Comparison of ENCODE assay signal across 14 cellular contexts in the genomic region with DNA sequence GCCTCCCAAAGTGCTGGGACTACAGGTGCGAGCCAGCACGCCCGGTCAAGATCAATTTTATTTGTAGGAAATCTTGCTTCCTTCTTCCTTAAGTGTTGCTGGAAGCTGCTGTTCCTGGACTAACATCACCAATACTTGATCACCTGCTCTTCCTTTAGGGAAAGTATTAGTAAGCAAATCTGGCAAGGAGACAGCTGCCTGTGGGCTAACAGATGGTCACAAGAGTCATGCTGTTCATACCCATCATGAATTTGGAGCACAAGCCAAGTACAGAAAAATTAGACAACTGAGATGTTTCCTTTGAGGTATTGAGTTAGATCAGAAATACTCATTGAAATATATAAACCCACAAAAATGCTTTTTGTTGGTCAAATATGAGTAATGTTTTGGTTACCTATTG. TPM values are rescaled to one million over a fixed set of nuclear protein-coding genes. Genes with fewer than 3 reads are reported as not detected.
DNase-seq lines count a peak whose midpoint lies in the region.
"Had no signal": no experiment of that assay in that cellular context is flagged by ENCODE, and none has a peak within 500 bp of the region (broad histone marks: within the 10 kb centered on the region; RNA-seq: fewer than 3 reads in every experiment).

No MANE protein-coding gene starts in this region.

- intact Hi-C loops in activated T-helper 2 cell treated with anti-CD3 and anti-CD28 coated beads, Interferon-gamma antibody, Interleukin-2, Interleukin-4, amounts not matched to agents 10 μg/mL and 5 μg/mL and 100 μg/mL, durations not matched to agents 14 hours and 24 hours and 36 hours (cut with micrococcal nuclease), result no loop called here

- no peaks in the 10 kb centered on the region for H3K9me3 Mint-ChIP-seq in activated T-helper 2 cell treated with anti-CD3 and anti-CD28 coated beads, Interferon-gamma antibody, Interleukin-2, Interleukin-4, amounts not matched to agents 10 μg/mL and 5 μg/mL and 100 μg/mL, durations not matched to agents 14 hours and 24 hours and 36 hours

- no peaks in the 10 kb centered on the region for H3K27me3 Mint-ChIP-seq in activated T-helper 2 cell treated with anti-CD3 and anti-CD28 coated beads, Interferon-gamma antibody, Interleukin-2, Interleukin-4, amounts not matched to agents 10 μg/mL and 5 μg/mL and 100 μg/mL, durations not matched to agents 14 hours and 24 hours and 36 hours (ENCODE audit: low read depth)
- H3K27me3 Mint-ChIP-seq: B cell had no signal

- no peaks in the 10 kb centered on the region for H3K4me1 Mint-ChIP-seq in activated T-helper 2 cell treated with anti-CD3 and anti-CD28 coated beads, Interferon-gamma antibody, Interleukin-2, Interleukin-4, amounts not matched to agents 10 μg/mL and 5 μg/mL and 100 μg/mL, durations not matched to agents 14 hours and 24 hours and 36 hours (ENCODE audit: low read depth)
- H3K4me1 Mint-ChIP-seq: B cell had no signal

- H3K36me3 Mint-ChIP-seq in activated T-helper 2 cell treated with anti-CD3 and anti-CD28 coated beads, Interferon-gamma antibody, Interleukin-2, Interleukin-4, amounts not matched to agents 10 μg/mL and 5 μg/mL and 100 μg/mL, durations not matched to agents 14 hours and 24 hours and 36 hours (ENCODE audit: low read depth), result no peaks in the 10 kb centered on the region

- peak; percentile 56 for DNase-seq in AG20443 (ENCODE audit: low spot score)
- peak; percentile 31 for DNase-seq in NCI-H2029 treated with DMSO at 0.1 percent for 48 hours (lab: John Stamatoyannopoulos, UW)
- DNase-seq in amniotic epithelial cell (ENCODE audit: low read depth), result peak; percentile 52
- DNase-seq in inferior parietal cortex (ENCODE audit: extremely low spot score), result peak; percentile 3
- no peak for DNase-seq in HK-2 (ENCODE audit: unreplicated experiment)
- DNase-seq in T1000 (lab: John Stamatoyannopoulos, UW), result no peak
- no peak for DNase-seq in activated T-helper 2 cell treated with anti-CD3 and anti-CD28 coated beads, Interferon-gamma antibody, Interleukin-2, Interleukin-4, amounts not matched to agents 10 μg/mL and 5 μg/mL and 100 μg/mL, durations not matched to agents 14 hours and 24 hours and 36 hours (ENCODE audit: low spot score)
- no peak for DNase-seq in activated effector memory CD4-positive, alpha-beta T cell treated with Interleukin-2 at 50 U/mL for 16 hours
- DNase-seq: aorta; erythroblast; kidney glomerular epithelial cell; nucleus accumbens; stimulated activated naive CD8-positive, alpha-beta T cell treated with anti-CD3 and anti-CD28 coated beads, Interleukin-15, Interleukin-2, amounts not matched to agents 100 U/mL and 50 U/mL, for 24 hours had no signal

- no peak overlapping the region for H3K27ac Mint-ChIP-seq in activated T-helper 2 cell treated with anti-CD3 and anti-CD28 coated beads, Interferon-gamma antibody, Interleukin-2, Interleukin-4, amounts not matched to agents 10 μg/mL and 5 μg/mL and 100 μg/mL, durations not matched to agents 14 hours and 24 hours and 36 hours
- H3K27ac Mint-ChIP-seq: B cell had no signal

- H3K4me3 Mint-ChIP-seq in activated T-helper 2 cell treated with anti-CD3 and anti-CD28 coated beads, Interferon-gamma antibody, Interleukin-2, Interleukin-4, amounts not matched to agents 10 μg/mL and 5 μg/mL and 100 μg/mL, durations not matched to agents 14 hours and 24 hours and 36 hours (ENCODE audit: low read depth), result no peak overlapping the region
- H3K4me3 Mint-ChIP-seq: B cell had no signal

RNA-seq across cellular contexts. Expression of a gene that starts 27.9 kb away (rescaled TPM):
- total RNA-seq in activated T-helper 2 cell treated with anti-CD3 and anti-CD28 coated beads, Interferon-gamma antibody, Interleukin-2, Interleukin-4, amounts not matched to agents 10 μg/mL and 5 μg/mL and 100 μg/mL, durations not matched to agents 14 hours and 24 hours and 36 hours, result 1.9 TPM in 2 replicates

Comparison
In these comparisons a context has a peak if more than half of its experiments do, and no peak if none do; other contexts are left out.
1. DNase-seq: peak in AG20443 (single experiment), NCI-H2029 treated with DMSO at 0.1 percent for 48 hours (single experiment), amniotic epithelial cell (single experiment) and inferior parietal cortex (single experiment); none in HK-2 (single experiment), T1000 (single experiment), activated T-helper 2 cell treated with anti-CD3 and anti-CD28 coated beads, Interferon-gamma antibody, Interleukin-2, Interleukin-4, amounts not matched to agents 10 μg/mL and 5 μg/mL and 100 μg/mL, durations not matched to agents 14 hours and 24 hours and 36 hours (single experiment) and activated effector memory CD4-positive, alpha-beta T cell treated with Interleukin-2 at 50 U/mL for 16 hours (single experiment).